In the genomic region with DNA sequence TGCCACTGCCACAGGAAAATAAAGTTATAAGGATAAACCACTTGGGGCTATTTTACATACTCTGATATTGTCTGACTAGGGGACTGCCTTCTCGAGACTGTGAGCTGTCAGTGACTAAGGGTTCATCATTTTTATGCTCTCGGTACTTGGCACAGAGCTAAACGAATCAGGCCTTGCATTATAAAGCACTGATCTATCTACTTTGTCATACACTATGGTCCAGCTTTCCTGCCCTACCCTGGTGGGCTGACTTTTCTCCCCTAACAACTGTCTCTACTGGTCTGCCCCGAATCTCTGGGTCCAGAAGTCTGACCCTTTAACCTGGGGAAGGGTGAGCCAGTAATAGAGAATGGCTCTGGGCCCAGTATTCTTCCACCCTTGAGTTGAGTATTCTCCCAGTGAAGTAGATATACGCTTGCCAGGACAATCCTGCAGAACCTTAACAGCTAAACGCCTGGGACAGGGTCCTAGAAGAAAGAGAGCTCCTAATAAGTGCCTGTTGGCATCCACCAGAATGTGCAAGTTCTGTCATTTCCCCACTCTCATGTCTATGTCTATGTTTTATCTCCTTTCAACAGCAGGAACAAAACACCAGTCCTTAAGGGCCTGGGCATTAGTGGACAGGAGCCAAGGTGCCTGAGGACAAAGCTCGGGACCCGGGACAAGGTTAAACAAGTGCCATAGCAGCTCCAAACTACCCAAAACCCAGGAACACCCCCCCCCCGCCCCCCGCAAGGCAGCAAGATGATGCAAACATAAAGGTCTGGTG, we compare ENCODE assay signal across 8 cellular contexts. TPM values are rescaled to one million over a fixed set of nuclear protein-coding genes. Genes with fewer than 3 reads are reported as not detected.
DNase-seq lines count a peak whose midpoint lies in the region; ATAC-seq and TF ChIP-seq lines count a peak whose summit lies in the region.

No MANE protein-coding gene starts in this region.

- H3K27me3 ChIP-seq in ascending aorta (no peaks in the 10 kb centered on the region), iPS-18a (ENCODE audit: control insufficient read depth, insufficient read depth, low read length) (peaks cover 6% of the 10 kb centered on the region)

- DNase-seq in HK-2 (ENCODE audit: unreplicated experiment) (peak; percentile 7), ascending aorta (ENCODE audit: low spot score in 2 of 2) (no peak), superior temporal gyrus (ENCODE audit: extremely low spot score) (peak; percentile 61), OCI-M1 (lab: John Stamatoyannopoulos, UW) (no peak), mucosa of descending colon (no peak), COLO829 (ENCODE audit: low spot score) (no peak), NCI-H524 treated with DMSO at 0.1 percent for 48 hours (lab: John Stamatoyannopoulos, UW) (no peak)

- intact Hi-C loops in ascending aorta (cut with DNase I) (loop anchor here (1.0 to 10.0 kb wide), 2 partner anchors 18 to 1622 kb away; partner anchors contain the start of gene ARIH1), mucosa of descending colon (cut with DNase I, micrococcal nuclease) (no loop called here)

- TF ChIP-seq CTCF in ascending aorta (IDR thresholded peaks at IDR 0.05): no peak
- TF ChIP-seq CTCF in mucosa of descending colon (IDR thresholded peaks at IDR 0.05): no peak

- H3K36me3 ChIP-seq in ascending aorta (peaks cover 0 to 6% of the 10 kb centered on the region in 2 donors), iPS-18a (ENCODE audit: control insufficient read depth, low read depth, low read length) (peaks cover 4% of the 10 kb centered on the region), mucosa of descending colon (ENCODE audit: low read depth) (no peaks in the 10 kb centered on the region)

- H3K4me3 ChIP-seq in ascending aorta: peak overlapping the region; percentile 79 to 93
- peak overlapping the region; percentile 79 for H3K4me3 ChIP-seq in iPS-18a (ENCODE audit: low read length)
- H3K4me3 ChIP-seq in mucosa of descending colon: no peak overlapping the region

- H3K4me1 ChIP-seq in ascending aorta (peaks cover 0 to 31% of the 10 kb centered on the region in 2 donors), iPS-18a (ENCODE audit: control insufficient read depth, low read depth, low read length) (peaks cover 10% of the 10 kb centered on the region), mucosa of descending colon (ENCODE audit: low read depth) (no peaks in the 10 kb centered on the region)

- H3K9ac ChIP-seq in iPS-18a (ENCODE audit: low read length): peak overlapping the region; percentile 51

- no peak for ATAC-seq in mucosa of descending colon

- peak overlapping the region; percentile 93 to 98 for H3K27ac ChIP-seq in ascending aorta
- no peak overlapping the region for H3K27ac ChIP-seq in iPS-18a (ENCODE audit: low read length)

- H3K9me3 ChIP-seq in ascending aorta (no peaks in the 10 kb centered on the region), iPS-18a (ENCODE audit: control insufficient read depth, low read depth, low read length) (no peaks in the 10 kb centered on the region), mucosa of descending colon (no peaks in the 10 kb centered on the region)

RNA-seq across cellular contexts. Expression of gene LARP6, which starts 1.3 kb away (rescaled TPM):
- total RNA-seq in ascending aorta (18.7 TPM), mucosa of descending colon (10 to 100 TPM in 1 of 3 donors, 1 to 10 TPM in 1, under 1 TPM in 1; 0.55 to 24.8 (median 3.8) TPM)

RNA-seq across cellular contexts. Expression of gene THAP10, which starts 39.5 kb away (rescaled TPM):
- total RNA-seq in ascending aorta (3.1 TPM), mucosa of descending colon (1 to 10 TPM; 1.2 to 2.7 (median 1.6) TPM)

RNA-seq across cellular contexts. Expression of gene LRRC49, which starts 39.9 kb away (rescaled TPM):
- total RNA-seq in ascending aorta (23.1 TPM), mucosa of descending colon (1 to 10 TPM; 2.7 to 5.7 (median 4.7) TPM)

Comparison
In these comparisons a context has a peak if more than half of its experiments do, and no peak if none do; other contexts are left out.
1. DNase-seq: peak in HK-2 (single experiment) and superior temporal gyrus (single experiment); none in ascending aorta (0 of 2), OCI-M1 (single experiment), mucosa of descending colon (0 of 3), COLO829 (single experiment) and NCI-H524 treated with DMSO at 0.1 percent for 48 hours (single experiment).